Comparison of ENCODE assay signal across 24 cellular contexts in the genomic region with DNA sequence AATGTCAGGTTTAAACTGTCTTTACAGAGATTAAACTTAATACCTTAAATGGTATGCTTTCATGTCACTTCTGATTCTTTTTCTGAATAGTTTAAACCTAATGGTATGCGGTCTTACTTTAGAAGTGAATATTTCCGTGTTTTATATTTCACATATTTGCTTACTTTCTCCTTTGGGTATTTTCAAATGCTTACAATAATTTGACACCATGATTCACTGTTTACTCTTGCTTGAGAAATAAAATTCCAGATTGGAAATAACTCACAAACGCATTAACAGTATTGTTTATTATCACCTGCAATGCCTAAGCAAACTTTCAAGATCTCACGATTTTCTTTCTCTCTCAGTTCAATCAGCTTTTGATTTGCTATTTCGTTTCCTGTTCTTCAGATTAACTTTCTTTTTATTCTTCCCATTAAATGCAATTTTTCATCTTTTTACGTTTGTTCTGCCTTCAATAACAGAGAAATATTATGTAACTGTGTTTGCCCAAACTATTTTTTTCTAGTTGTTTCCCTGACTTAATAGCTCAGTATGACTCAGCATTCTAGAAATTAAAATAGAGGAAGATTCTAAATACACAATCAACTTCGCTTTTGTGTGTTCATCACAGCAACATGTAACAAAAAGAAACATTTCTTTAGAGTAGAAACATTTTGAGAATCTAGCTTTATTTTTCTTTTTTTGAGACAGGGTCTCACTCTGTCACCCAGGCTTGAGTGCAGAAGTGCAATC.
DNase-seq lines count a peak whose midpoint lies in the region; FAIRE-seq and TF ChIP-seq lines count a peak whose summit lies in the region.
"Had no signal": no experiment of that assay in that cellular context is flagged by ENCODE, and none has a peak within 500 bp of the region (broad histone marks: within the 10 kb centered on the region; RNA-seq: fewer than 3 reads in every experiment).

No MANE protein-coding gene starts in this region.

- peak overlapping the region; percentile 37 for H3K4me2 ChIP-seq in OCI-LY3 (ENCODE audit: low read length)
- no peak overlapping the region for H3K4me2 ChIP-seq in trophoblast cell (ENCODE audit: low read length)

- H4K8ac ChIP-seq in trophoblast cell (ENCODE audit: low read depth, low read length) = peak overlapping the region; percentile 28

- H3K9ac ChIP-seq in OCI-LY3 (ENCODE audit: low read length) (no peak overlapping the region), trophoblast cell (ENCODE audit: low read length) (no peak overlapping the region)
- H3K9ac ChIP-seq: BLaER1 treated with 17β-estradiol and CSF1 and Interleukin-3, amounts not matched to agents 10 nM and 100 nM; GM23248 had no signal

- H4K12ac ChIP-seq in trophoblast cell (ENCODE audit: low read depth, low read length) = no peak overlapping the region

- peak overlapping the region; percentile 60 for H2BK120ac ChIP-seq in trophoblast cell (ENCODE audit: insufficient read depth, low read length, poor library complexity)

- H3K36me3 ChIP-seq in OCI-LY3 (replicated peaks; ENCODE audit: low read depth, low read length) (no peaks in the 10 kb centered on the region), bronchial epithelial cell (ENCODE audit: control insufficient read depth, insufficient read depth, low read length) (no peaks in the 10 kb centered on the region), trophoblast cell (ENCODE audit: control insufficient read depth in 1 of 2, insufficient read depth in 2 of 2, low read length in 2 of 2) (no peaks in the 10 kb centered on the region), suprapubic skin (no peaks in the 10 kb centered on the region)
- H3K36me3 ChIP-seq: BLaER1 treated with 17β-estradiol and CSF1 and Interleukin-3, amounts not matched to agents 10 nM and 100 nM had no signal

- DNase-seq in NOMO-1 treated with DMSO at 0.1 percent for 48 hours (lab: John Stamatoyannopoulos, UW; ENCODE audit: unreplicated experiment) (peak; percentile 18), NOMO-1 (lab: John Stamatoyannopoulos, UW; ENCODE audit: unreplicated experiment in 2 of 2) (no peak), bronchial epithelial cell (ENCODE audit: low read depth) (peak; percentile 47), trophoblast cell (peak in 1 of 2 donors; percentile 11), suprapubic skin (ENCODE audit: low spot score in 2 of 2) (no peak), AG08396 (ENCODE audit: low spot score) (no peak), AG08395 (ENCODE audit: low spot score) (no peak)
- DNase-seq: 8988T; AML-193; CD4-positive, alpha-beta T cell; DMS53; GM23248; H7; NCI-H1092; NCI-H1417 treated with DMSO at 0.1 percent for 48 hours; NCI-H187; NCI-H2081 treated with DMSO at 0.1 percent for 48 hours; NCI-H2171; NCI-H226; NCI-H524 treated with DMSO at 0.1 percent for 48 hours; NCI-H774 had no signal

- no peaks in the 10 kb centered on the region for H3K79me2 ChIP-seq in OCI-LY3 (ENCODE audit: low read length)
- H3K79me2 ChIP-seq in trophoblast cell (ENCODE audit: control insufficient read depth, insufficient read depth, low read length, poor library complexity) = no peaks in the 10 kb centered on the region

- no peak for TF ChIP-seq EP300 in suprapubic skin (IDR thresholded peaks at IDR 0.05)

- H3K27ac ChIP-seq in OCI-LY3 (ENCODE audit: low read length) = no peak overlapping the region
- H3K27ac ChIP-seq in trophoblast cell (ENCODE audit: low read depth, low read length) = no peak overlapping the region
- no peak overlapping the region for H3K27ac ChIP-seq in suprapubic skin
- H3K27ac ChIP-seq: GM23248 had no signal

- H3K18ac ChIP-seq in trophoblast cell (ENCODE audit: low read length) = no peak overlapping the region

- H3K14ac ChIP-seq in trophoblast cell (ENCODE audit: low read length) = no peak overlapping the region

- no peak for TF ChIP-seq POLR2A in suprapubic skin (IDR thresholded peaks at IDR 0.05)

- H3K4me1 ChIP-seq in OCI-LY3 (ENCODE audit: low read length) (peaks cover 11% of the 10 kb centered on the region), trophoblast cell (ENCODE audit: control insufficient read depth in 1 of 2, insufficient read depth in 2 of 2, low read length in 2 of 2) (peaks cover 7% of the 10 kb centered on the region in 2 experiments), suprapubic skin (no peaks in the 10 kb centered on the region)

- H2BK5ac ChIP-seq in trophoblast cell (ENCODE audit: low read depth, low read length, poor library complexity) = no peak overlapping the region

- no peak for FAIRE-seq in bronchial epithelial cell (lab: Jason Lieb, UNC)
- FAIRE-seq: RCC 7860 had no signal

- H3K27me3 ChIP-seq in OCI-LY3 (ENCODE audit: low read depth, low read length) (no peaks in the 10 kb centered on the region), bronchial epithelial cell (ENCODE audit: control insufficient read depth, insufficient read depth, low read length) (no peaks in the 10 kb centered on the region), trophoblast cell (ENCODE audit: insufficient read depth, low read length) (no peaks in the 10 kb centered on the region), suprapubic skin (no peaks in the 10 kb centered on the region)
- H3K27me3 ChIP-seq: BLaER1 treated with 17β-estradiol and CSF1 and Interleukin-3, amounts not matched to agents 10 nM and 100 nM had no signal

- peaks cover 15% of the 10 kb centered on the region for H3K79me1 ChIP-seq in trophoblast cell (ENCODE audit: low read length)

- H3K23ac ChIP-seq in trophoblast cell (ENCODE audit: low read length) = no peak overlapping the region

- H4K20me1 ChIP-seq in OCI-LY3 (ENCODE audit: insufficient read depth, low read length) = no peaks in the 10 kb centered on the region
- H4K20me1 ChIP-seq: BLaER1 treated with 17β-estradiol and CSF1 and Interleukin-3, amounts not matched to agents 10 nM and 100 nM had no signal

- peak overlapping the region; percentile 5; the same call in 1 of the 2 replicates for H3K4me3 ChIP-seq in OCI-LY3 (ENCODE audit: low read length)
- no peak overlapping the region for H3K4me3 ChIP-seq in bronchial epithelial cell (ENCODE audit: low read depth, low read length)
- no peak overlapping the region for H3K4me3 ChIP-seq in trophoblast cell (ENCODE audit: low read depth, low read length)
- no peak overlapping the region for H3K4me3 ChIP-seq in suprapubic skin
- H3K4me3 ChIP-seq: BLaER1 treated with 17β-estradiol and CSF1 and Interleukin-3, amounts not matched to agents 10 nM and 100 nM; GM23248 had no signal

- no peak overlapping the region for H2AFZ ChIP-seq in OCI-LY3 (ENCODE audit: low read depth, low read length)
- no peak overlapping the region for H2AFZ ChIP-seq in trophoblast cell (ENCODE audit: insufficient read depth, low read length, poor library complexity)
- H2AFZ ChIP-seq: GM23248 had no signal

- no peak overlapping the region for H3K4ac ChIP-seq in trophoblast cell (ENCODE audit: low read depth, low read length)

- no peak overlapping the region for H2BK12ac ChIP-seq in trophoblast cell (ENCODE audit: low read length)

- H3K9me3 ChIP-seq in OCI-LY3 (ENCODE audit: insufficient read depth, low read length) (no peaks in the 10 kb centered on the region), trophoblast cell (ENCODE audit: insufficient read depth, low read depth, low read length) (no peaks in the 10 kb centered on the region), suprapubic skin (no peaks in the 10 kb centered on the region)

- WGBS in trophoblast cell (ENCODE audit: extremely low coverage, insufficient coverage, insufficient read length) = no CpG with 5 or more reads among the region's 7 CpGs
- WGBS in suprapubic skin = 80% methylated on average over 7 of the region's 7 CpGs

- TF ChIP-seq CTCF in OCI-LY3 (IDR thresholded peaks at IDR 0.05; ENCODE audit: low read depth, low read length) (no peak), bronchial epithelial cell (IDR thresholded peaks at IDR 0.05; ENCODE audit: insufficient read depth, low read length, severe bottlenecking) (no peak), suprapubic skin (IDR thresholded peaks at IDR 0.05) (no peak)

- no peak overlapping the region for H2AK5ac ChIP-seq in trophoblast cell (ENCODE audit: low read length)

- H4K91ac ChIP-seq in trophoblast cell (ENCODE audit: low read depth, low read length) = peak overlapping the region; percentile 6

Comparison
In these comparisons a context has a peak if more than half of its experiments do, and no peak if none do; other contexts are left out.
1. DNase-seq: peak in NOMO-1 treated with DMSO at 0.1 percent for 48 hours (single experiment) and bronchial epithelial cell (single experiment); none in NOMO-1 (0 of 2), suprapubic skin (0 of 2), AG08396 (single experiment) and AG08395 (single experiment).